12 cellular contexts compared by ENCODE assay signal in genomic region chr7:65268782-65269149, GRCh38.
DNase-seq lines count a peak whose midpoint lies in the region; FAIRE-seq and TF ChIP-seq lines count a peak whose summit lies in the region.
"Had no signal": no experiment of that assay in that cellular context is flagged by ENCODE, and none has a peak within 500 bp of the region (broad histone marks: within the 10 kb centered on the region; RNA-seq: fewer than 3 reads in every experiment).

No MANE protein-coding gene starts in this region.

- TF ChIP-seq CTCF in H1 (IDR thresholded peaks at IDR 0.05; ENCODE audit: control extremely low read depth in 1 of 3, insufficient read depth in 1 of 3, low read depth in 1 of 3, low read length in 3 of 3): no peak
- no peak for TF ChIP-seq CTCF in retinal pigment epithelial cell (conservative IDR thresholded peaks at IDR 0.05; ENCODE audit: low read depth, low read length)
- TF ChIP-seq CTCF in esophagus squamous epithelium (IDR thresholded peaks at IDR 0.05): no peak

- no peak overlapping the region for H2AK5ac ChIP-seq in H1 (ENCODE audit: low read depth, low read length)

- POLR2A ChIA-PET in H1 (lab: Charles Lee; ENCODE audit: partially characterized antibody): interaction anchor here (0.7 to 1.7 kb wide), 5 partner anchors 12 to 105 kb away, joined by 3 to 6 read pairs (median 4); partner anchors contain the start of gene ZNF92

- peak overlapping the region; percentile 67 to 71; a peak in 3 of 4 replicates for H3K4me2 ChIP-seq in H1 (ENCODE audit: insufficient read depth in 1 of 2, low read depth in 2 of 2, low read length in 2 of 2)

- no peak overlapping the region for H3K14ac ChIP-seq in H1 (ENCODE audit: insufficient read length)

- TF ChIP-seq POLR2A in H1 (IDR thresholded peaks at IDR 0.05; ENCODE audit: control extremely low read depth in 1 of 2, low read depth in 2 of 2, low read length in 2 of 2): no peak
- no peak for TF ChIP-seq POLR2A in esophagus squamous epithelium (IDR thresholded peaks at IDR 0.05)

- FAIRE-seq in H1 (lab: Jason Lieb, UNC): no peak
- FAIRE-seq: urothelium cell line had no signal

- H3K9me3 ChIP-seq in SK-N-MC (ENCODE audit: low read depth, low read length) (no peaks in the 10 kb centered on the region), H1 (ENCODE audit: insufficient read depth in 2 of 2, low read depth in 1 of 2, low read length in 1 of 2) (no peaks in the 10 kb centered on the region), esophagus squamous epithelium (no peaks in the 10 kb centered on the region)
- H3K9me3 ChIP-seq: SJSA1 had no signal

- H2BK120ac ChIP-seq in H1 (replicated peaks; ENCODE audit: low read depth, low read length): no peak overlapping the region

- peaks cover 5% of the 10 kb centered on the region; the same call in 1 of the 2 replicates for H3K23me2 ChIP-seq in H1 (ENCODE audit: low read depth, low read length)

- H3K9ac ChIP-seq in SK-N-MC (ENCODE audit: insufficient read length): no peak overlapping the region
- no peak overlapping the region for H3K9ac ChIP-seq in H1 (replicated peaks in 1 of 4; ENCODE audit: extremely low read depth in 1 of 4, low read depth in 3 of 4, low read length in 3 of 4)

- H3K27ac Mint-ChIP-seq in activated CD4-positive, alpha-beta T cell treated with anti-CD3 and anti-CD28 coated beads, Interleukin-2, amount 10 ng/mL, durations not matched to agents 24 days and 14 days: no peak overlapping the region

- H3K27me3 Mint-ChIP-seq in activated CD4-positive, alpha-beta T cell treated with anti-CD3 and anti-CD28 coated beads, Interleukin-2, amount 10 ng/mL, durations not matched to agents 24 days and 14 days: peaks cover 34% of the 10 kb centered on the region

- 50% methylated on average over 3 of the region's 3 CpGs; no CpG with 5 or more reads in 1 of the 2 experiments for WGBS in H1 (ENCODE audit: extremely low coverage in 1 of 2, insufficient coverage in 1 of 2, insufficient read length in 1 of 2, insufficient replicate concordance in 2 of 2, low coverage in 1 of 2, low lambda C conversion rate in 2 of 2, missing lambda C conversion rate in 1 of 2), 2 experiments
- 44 to 50% methylated on average over 2 to 3 of the region's 3 CpGs for WGBS in esophagus squamous epithelium, 2 donors

- H3K36me3 Mint-ChIP-seq in activated CD4-positive, alpha-beta T cell treated with anti-CD3 and anti-CD28 coated beads, Interleukin-2, amount 10 ng/mL, durations not matched to agents 24 days and 14 days (ENCODE audit: low read depth): no peaks in the 10 kb centered on the region

- H3K27me3 ChIP-seq in H1 (replicated peaks in 1 of 4; ENCODE audit: control insufficient read depth in 3 of 4, extremely low read depth in 1 of 4, insufficient read depth in 3 of 4, low read length in 3 of 4) (peaks cover 0 to 2% (median 0%) of the 10 kb centered on the region in 4 experiments; a peak in 2 of 7 replicates), esophagus squamous epithelium (peaks cover 0 to 49% (median 2%) of the 10 kb centered on the region in 4 donors)

- H3K4me1 ChIP-seq in H1 (replicated peaks in 1 of 4; ENCODE audit: control insufficient read depth in 3 of 4, insufficient read depth in 4 of 4, low read length in 3 of 4) (peaks cover 0 to 8% (median 4%) of the 10 kb centered on the region in 4 experiments; a peak in 4 of 7 replicates), esophagus squamous epithelium (peaks cover 0 to 17% (median 8%) of the 10 kb centered on the region in 3 donors)
- H3K4me1 ChIP-seq: SJSA1 had no signal

- no peak overlapping the region for H3K18ac ChIP-seq in H1 (ENCODE audit: extremely low read depth, low read length)

- intact Hi-C loops in activated CD4-positive, alpha-beta T cell treated with anti-CD3 and anti-CD28 coated beads, Interleukin-2, amount 10 ng/mL, durations not matched to agents 24 days and 14 days (cut with micrococcal nuclease): no loop called here
- intact Hi-C loops in esophagus squamous epithelium (cut with DNase I): no loop called here

- peaks cover 5% of the 10 kb centered on the region for H3K9me3 Mint-ChIP-seq in activated CD4-positive, alpha-beta T cell treated with anti-CD3 and anti-CD28 coated beads, Interleukin-2, amount 10 ng/mL, durations not matched to agents 24 days and 14 days

- no peak overlapping the region for H3K56ac ChIP-seq in H1 (replicated peaks; ENCODE audit: insufficient read length, low read depth, low read length)

- H2BK12ac ChIP-seq in H1 (ENCODE audit: low read depth, low read length): no peak overlapping the region

- H4K8ac ChIP-seq in H1 (ENCODE audit: extremely low read depth, insufficient read depth, low read length): no peak overlapping the region

- H2BK5ac ChIP-seq in H1 (ENCODE audit: low read depth, low read length): no peak overlapping the region

- no peak overlapping the region for H3K23ac ChIP-seq in H1 (ENCODE audit: insufficient read length)

- H3K27ac ChIP-seq in SK-N-MC (no peak overlapping the region), H1 (ENCODE audit: low read depth, low read length) (no peak overlapping the region), esophagus squamous epithelium (no peak overlapping the region)
- H3K27ac ChIP-seq: SJSA1 had no signal

- no peak overlapping the region for H3K4ac ChIP-seq in H1 (replicated peaks; ENCODE audit: insufficient read length, low read depth, low read length)

- H3K79me2 ChIP-seq in H1 (ENCODE audit: control insufficient read depth in 1 of 2, insufficient read depth in 2 of 2, low read length in 2 of 2): peaks cover 0 to 33% of the 10 kb centered on the region in 2 experiments; a peak in 2 of 4 replicates

- peak overlapping the region; percentile 85 for H3K4me3 Mint-ChIP-seq in activated CD4-positive, alpha-beta T cell treated with anti-CD3 and anti-CD28 coated beads, Interleukin-2, amount 10 ng/mL, durations not matched to agents 24 days and 14 days

- no peaks in the 10 kb centered on the region for H4K20me1 ChIP-seq in H1 (replicated peaks in 1 of 2; ENCODE audit: control insufficient read depth in 1 of 2, insufficient read depth in 2 of 2, low read length in 2 of 2)

- 0 out of 2 replicates have a peak overlapping the region, but pooled peaks have one; percentile 84 for H2AFZ ChIP-seq in H1 (ENCODE audit: low read length)

- DNase-seq in activated CD4-positive, alpha-beta T cell treated with anti-CD3 and anti-CD28 coated beads, Interleukin-2, amount 10 ng/mL, durations not matched to agents 24 days and 14 days: no peak
- DNase-seq in activated CD4-positive, alpha-beta T cell treated with anti-CD3 and anti-CD28 coated beads, Interleukin-2, amount 50 U/mL, for 48 hours: no peak
- DNase-seq in SK-N-MC (ENCODE audit: low read depth, low spot score): no peak
- no peak for DNase-seq in H1 (ENCODE audit: low read depth in 1 of 2, low spot score in 2 of 2)
- no peak for DNase-seq in retinal pigment epithelial cell (ENCODE audit: low read depth)
- DNase-seq in esophagus squamous epithelium (lab: John Stamatoyannopoulos, UW): no peak
- DNase-seq in NCI-H526 treated with DMSO at 0.1 percent for 48 hours (lab: John Stamatoyannopoulos, UW): no peak
- no peak for DNase-seq in stimulated activated CD4-positive, alpha-beta T cell treated with anti-CD3 and anti-CD28 coated beads, Interleukin-12 subunit alpha, Interleukin-12 subunit beta, amount 100 ng/mL, for 4 hours
- DNase-seq: effector CD4-positive, alpha-beta T cell; NCI-H226 had no signal

- H3K36me3 ChIP-seq in SK-N-MC (ENCODE audit: insufficient read depth, low read length) (no peaks in the 10 kb centered on the region), H1 (ENCODE audit: control insufficient read depth in 2 of 4, insufficient read depth in 4 of 4, low read length in 3 of 4) (no peaks in the 10 kb centered on the region), esophagus squamous epithelium (no peaks in the 10 kb centered on the region)
- H3K36me3 ChIP-seq: SJSA1 had no signal

- no peak for TF ChIP-seq EP300 in H1 (IDR thresholded peaks at IDR 0.05; ENCODE audit: borderline replicate concordance in 1 of 2, low read depth in 2 of 2, low read length in 2 of 2)

- TF ChIP-seq RAD21 in H1 (IDR thresholded peaks at IDR 0.05 in 1 of 2, conservative IDR thresholded peaks at IDR 0.05 in 1 of 2; ENCODE audit: low read depth in 2 of 2, low read length in 2 of 2): no peak

- no peaks in the 10 kb centered on the region for H3K79me1 ChIP-seq in H1 (ENCODE audit: low read depth, low read length)

- CTCF ChIA-PET in H1 (lab: Charles Lee; ENCODE audit: partially characterized antibody): interaction anchor here (0.5 to 1.8 kb wide), 5 partner anchors 12 to 47 kb away, joined by 3 to 8 read pairs (median 3); no protein-coding TSS in a partner anchor

- H3K4me3 ChIP-seq in SK-N-MC (peak overlapping the region; percentile 93), H1 (ENCODE audit: extremely low read depth in 1 of 4, insufficient read depth in 2 of 4, low read depth in 3 of 4, low read length in 4 of 4) (peak overlapping the region in 2 of 4 experiments; percentile 82 to 89; a peak in 5 of 8 replicates), retinal pigment epithelial cell (ENCODE audit: low read length) (peak overlapping the region; percentile 89), esophagus squamous epithelium (peak overlapping the region in 1 of 4 donors; percentile 34)
- H3K4me3 ChIP-seq: SJSA1 had no signal

- no peak overlapping the region for H4K91ac ChIP-seq in H1 (replicated peaks; ENCODE audit: insufficient read length, low read length)

- no peak overlapping the region for H4K5ac ChIP-seq in H1 (ENCODE audit: insufficient read length, low read depth, low read length)

- no peak overlapping the region for H2BK20ac ChIP-seq in H1 (ENCODE audit: low read length)

- H2BK15ac ChIP-seq in H1 (ENCODE audit: low read length): no peak overlapping the region

- peaks cover 3% of the 10 kb centered on the region for H3K4me1 Mint-ChIP-seq in activated CD4-positive, alpha-beta T cell treated with anti-CD3 and anti-CD28 coated beads, Interleukin-2, amount 10 ng/mL, durations not matched to agents 24 days and 14 days

TF ChIP-seq in H1, 55 proteins besides CTCF, POLR2A, EP300 and RAD21:
- TF ChIP-seq KDM4A (IDR thresholded peaks at IDR 0.05; ENCODE audit: low read depth, low read length, severe bottlenecking): no peak
